12 cellular contexts compared by ENCODE assay signal in the genomic region with DNA sequence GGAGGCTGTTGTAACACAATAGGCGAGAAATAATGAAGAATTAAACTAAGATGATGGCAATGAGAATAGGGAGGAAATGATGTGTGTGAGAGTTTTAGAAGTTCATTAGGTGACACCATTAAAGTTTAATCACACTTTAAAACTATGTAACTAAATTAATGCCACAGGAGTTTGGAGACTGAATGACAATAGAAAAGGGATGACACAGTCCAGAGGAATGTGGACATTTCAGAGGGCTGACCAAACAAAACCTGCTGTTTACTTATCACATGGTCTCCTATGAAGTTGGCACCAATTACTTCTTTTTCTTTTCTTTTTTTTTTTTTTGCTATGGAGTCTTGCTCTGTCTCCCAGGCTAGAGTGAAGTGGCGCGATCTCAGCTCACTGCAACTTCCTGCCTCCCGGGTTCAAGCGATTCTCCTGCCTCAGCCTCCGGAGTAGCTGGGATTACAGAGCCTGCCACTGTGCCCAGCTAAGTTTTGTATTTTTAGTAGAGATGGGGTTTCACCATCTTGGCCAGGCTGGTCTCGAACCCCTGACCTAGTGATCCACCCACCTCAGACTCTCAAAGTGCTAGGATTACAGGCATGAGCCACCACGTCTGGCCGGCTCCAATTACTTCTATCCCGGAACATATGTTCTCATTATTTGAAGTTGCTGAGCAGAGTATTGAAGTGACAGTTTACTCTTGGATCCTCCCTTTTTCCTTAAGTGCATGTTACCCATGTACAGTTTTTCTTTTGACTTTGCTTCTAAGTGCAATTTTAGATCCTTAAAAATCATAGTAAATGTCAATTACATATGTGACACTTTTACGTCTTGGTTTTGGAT. TPM values are rescaled to one million over a fixed set of nuclear protein-coding genes. Genes with fewer than 3 reads are reported as not detected.
DNase-seq lines count a peak whose midpoint lies in the region; ATAC-seq and TF ChIP-seq lines count a peak whose summit lies in the region.
"Had no signal": no experiment of that assay in that cellular context is flagged by ENCODE, and none has a peak within 500 bp of the region (broad histone marks: within the 10 kb centered on the region; RNA-seq: fewer than 3 reads in every experiment).

No MANE protein-coding gene starts in this region.

- H3K9me3 Mint-ChIP-seq in nephron: no peaks in the 10 kb centered on the region

- no peak overlapping the region for H3K4me3 ChIP-seq in aorta (ENCODE audit: low read length in 2 of 2)

- TF ChIP-seq CTCF in nephron (IDR thresholded peaks at IDR 0.05; ENCODE audit: unreplicated experiment in 3 of 3): no peak

- H3K36me3 Mint-ChIP-seq in nephron (ENCODE audit: low read depth): no peaks in the 10 kb centered on the region

- H3K4me1 Mint-ChIP-seq in nephron: peaks cover 35% of the 10 kb centered on the region

- H3K4me1 ChIP-seq in aorta (ENCODE audit: control insufficient read depth in 1 of 2, insufficient read depth in 2 of 2, low read length in 2 of 2): peaks cover 0 to 3% of the 10 kb centered on the region in 2 donors

- WGBS in aorta, 2 donors: 94% methylated on average over 11 of the region's 11 CpGs

- H3K27ac ChIP-seq in aorta (ENCODE audit: low read depth in 1 of 2, low read length in 2 of 2): no peak overlapping the region

- no peaks in the 10 kb centered on the region for H3K36me3 ChIP-seq in aorta (ENCODE audit: control insufficient read depth in 1 of 2, insufficient read depth in 2 of 2, low read length in 1 of 2)

- no peak for ATAC-seq in aorta (ENCODE audit: low FRiP score)

- DNase-seq in DMS53 treated with DMSO at 0.1 percent for 48 hours (lab: John Stamatoyannopoulos, UW; ENCODE audit: unreplicated experiment) (peak; percentile 31), NCI-H69 (lab: John Stamatoyannopoulos, UW) (peak; percentile 26), dermis blood vessel endothelial cell (peak; percentile 95), NK-92 (lab: John Stamatoyannopoulos, UW; ENCODE audit: unreplicated experiment) (no peak), NCI-H187 treated with DMSO at 0.1 percent for 48 hours (lab: John Stamatoyannopoulos, UW) (no peak), aorta (no peak)
- DNase-seq in activated CD8-positive, alpha-beta memory T cell treated with anti-CD3 and anti-CD28 coated beads for 24 hours: no peak
- DNase-seq: activated T-cell treated with anti-CD3 and anti-CD28 coated beads for 4 hours, GF-D8, glutamatergic neuron, KG1 had no signal

- peak overlapping the region in 1 of 3 experiments; percentile 26 for H3K4me3 Mint-ChIP-seq in nephron

- peak overlapping the region in 2 of 3 experiments; percentile 16 to 76 for H3K27ac Mint-ChIP-seq in nephron

- H3K27me3 Mint-ChIP-seq in nephron (ENCODE audit: low read depth): no peaks in the 10 kb centered on the region

- intact Hi-C loops in aorta (cut with DNase I): no loop called here

- H3K9me3 ChIP-seq in aorta (ENCODE audit: control insufficient read depth, low read length): no peaks in the 10 kb centered on the region

- no peaks in the 10 kb centered on the region for H3K27me3 ChIP-seq in aorta (ENCODE audit: control insufficient read depth in 1 of 2, insufficient read depth in 2 of 2, low read length in 1 of 2)

RNA-seq across cellular contexts. Expression of a gene that starts 4.3 kb away (rescaled TPM):
- total RNA-seq in dermis blood vessel endothelial cell (96.8 and 108 TPM in 2 replicates), aorta (10 to 100 TPM; 25.1 to 35.8 TPM)
- 1 to 10 TPM; 5.3 to 6.9 TPM for polyA plus RNA-seq in aorta

Comparison
In these comparisons a context has a peak if more than half of its experiments do, and no peak if none do; other contexts are left out.
1. DNase-seq: peak in DMS53 treated with DMSO at 0.1 percent for 48 hours (single experiment), NCI-H69 (single experiment) and dermis blood vessel endothelial cell (single experiment); none in NK-92 (single experiment), NCI-H187 treated with DMSO at 0.1 percent for 48 hours (single experiment), aorta (0 of 2) and activated CD8-positive, alpha-beta memory T cell treated with anti-CD3 and anti-CD28 coated beads for 24 hours (single experiment).